In genomic region chr15:44261007-44261706, GRCh38 we compare ENCODE assay signal across 22 cellular contexts. TPM values are rescaled to one million over a fixed set of nuclear protein-coding genes. Genes with fewer than 3 reads are reported as not detected.
DNase-seq lines count a peak whose midpoint lies in the region; ATAC-seq, FAIRE-seq and TF ChIP-seq lines count a peak whose summit lies in the region.
"Had no signal": no experiment of that assay in that cellular context is flagged by ENCODE, and none has a peak within 500 bp of the region (broad histone marks: within the 10 kb centered on the region; RNA-seq: fewer than 3 reads in every experiment).

No MANE protein-coding gene starts in this region.

- no peaks in the 10 kb centered on the region for H3K79me2 ChIP-seq in HepG2 (ENCODE audit: insufficient read depth, low read length)
- no peaks in the 10 kb centered on the region for H3K79me2 ChIP-seq in OCI-LY7 (ENCODE audit: insufficient read depth, low read depth, low read length)

- TF ChIP-seq CTCF in HepG2 (CRISPR knock-in tag; IDR thresholded peaks at IDR 0.05): peak; percentile 43
- no peak for TF ChIP-seq CTCF in right lobe of liver (IDR thresholded peaks at IDR 0.05)
- TF ChIP-seq CTCF in endothelial cell (IDR thresholded peaks at IDR 0.05; ENCODE audit: unreplicated experiment): no peak
- TF ChIP-seq CTCF in OCI-LY7 (conservative IDR thresholded peaks at IDR 0.05; ENCODE audit: low read length): no peak
- TF ChIP-seq CTCF in RWPE1 (conservative IDR thresholded peaks at IDR 0.05; ENCODE audit: low read depth): no peak

- H4K20me1 ChIP-seq in HepG2 (ENCODE audit: insufficient read depth, low read length) (no peaks in the 10 kb centered on the region), OCI-LY7 (ENCODE audit: insufficient read depth, low read length) (no peaks in the 10 kb centered on the region)

- H3K9me2 ChIP-seq in OCI-LY7 (ENCODE audit: insufficient read depth, low read length): no peaks in the 10 kb centered on the region

- no peaks in the 10 kb centered on the region for H3K27me3 Mint-ChIP-seq in endothelial cell (ENCODE audit: unreplicated experiment)
- H3K27me3 Mint-ChIP-seq: activated T-cell treated with anti-CD3 and anti-CD28 coated beads, Interleukin-2, amount 50 U/mL, for 24 hours; progenitor cell of endocrine pancreas had no signal

- H3K9ac ChIP-seq in HepG2 (ENCODE audit: insufficient read depth, low read depth, low read length): no peak overlapping the region

- BruUV-seq in HepG2 (replicated peaks; lab: Mats Ljungman, UMichigan) (no TSS peak), OCI-LY7 (replicated peaks; lab: Mats Ljungman, UMichigan) (no TSS peak)

- H3K27ac ChIP-seq in HepG2 (ENCODE audit: extremely low read length, insufficient read depth, low read length): no peak overlapping the region
- H3K27ac ChIP-seq in right lobe of liver: no peak overlapping the region
- H3K27ac ChIP-seq in OCI-LY7 (ENCODE audit: low read depth, low read length, poor library complexity, severe bottlenecking): no peak overlapping the region
- no peak overlapping the region for H3K27ac ChIP-seq in RWPE1

- H3K9me3 ChIP-seq in HepG2 (ENCODE audit: low read length): no peaks in the 10 kb centered on the region
- no peaks in the 10 kb centered on the region for H3K9me3 ChIP-seq in right lobe of liver
- no peaks in the 10 kb centered on the region for H3K9me3 ChIP-seq in OCI-LY7 (ENCODE audit: low read length)

- H3K27me3 ChIP-seq in HepG2 (ENCODE audit: control insufficient read depth in 1 of 2, insufficient read depth in 2 of 2, low read length in 2 of 2) (peaks cover 0 to 14% of the 10 kb centered on the region in 2 experiments; a peak in 2 of 5 replicates), right lobe of liver (no peaks in the 10 kb centered on the region)

- TF ChIP-seq EP300 in HepG2 (IDR thresholded peaks at IDR 0.05; ENCODE audit: low read depth in 2 of 2, low read length in 2 of 2): no peak
- no peak for TF ChIP-seq EP300 in HepG2 (CRISPR knock-in tag; IDR thresholded peaks at IDR 0.05; ENCODE audit: borderline replicate concordance)

- H3K36me3 Mint-ChIP-seq in endothelial cell (ENCODE audit: low read depth, unreplicated experiment): no peaks in the 10 kb centered on the region
- H3K36me3 Mint-ChIP-seq: activated naive CD4-positive, alpha-beta T cell treated with anti-CD3 and anti-CD28 coated beads, Interleukin-2, amount 10 ng/mL, durations not matched to agents 7 days and 5 days had no signal

- CTCF ChIA-PET in HepG2 (lab: Yijun Ruan, JAX; ENCODE audit: low intra/inter-chr PET ratio, low total read pairs): no interaction called here
- CTCF ChIA-PET in OCI-LY7 (lab: Charles Lee; ENCODE audit: unreplicated experiment): no interaction called here
- CTCF ChIA-PET in RWPE1 (lab: Yijun Ruan, JAX): interaction anchor here (0.6 kb wide), 1 partner anchor 607 kb away, joined by 3 read pairs; no protein-coding TSS in a partner anchor

- intact Hi-C loops in HepG2 (cut with micrococcal nuclease; ENCODE audit: unreplicated experiment): loop anchor here (10.0 kb wide), 1 partner anchor 244 kb away; no protein-coding TSS in a partner anchor
- intact Hi-C loops in right lobe of liver (cut with DNase I): no loop called here
- intact Hi-C loops in OCI-LY7 (cut with micrococcal nuclease; ENCODE audit: unreplicated experiment): no loop called here
- intact Hi-C loops in sciatic nerve (cut with DNase I): no loop called here

- no peak overlapping the region for H3K27ac Mint-ChIP-seq in endothelial cell (ENCODE audit: unreplicated experiment)
- H3K27ac Mint-ChIP-seq: activated naive CD4-positive, alpha-beta T cell treated with anti-CD3 and anti-CD28 coated beads, Interleukin-2, amount 10 ng/mL, durations not matched to agents 7 days and 5 days; activated T-cell treated with anti-CD3 and anti-CD28 coated beads, Interleukin-2, amount 50 U/mL, for 24 hours; progenitor cell of endocrine pancreas had no signal

- POLR2A ChIA-PET in HepG2 (lab: Yijun Ruan, JAX) (no interaction called here), OCI-LY7 (lab: Charles Lee) (interaction anchor here (0.7 kb wide), 2 partner anchors 78 to 762 kb away, joined by 3 read pairs; partner anchors contain the start of gene SORD), RWPE1 (lab: Yijun Ruan, JAX; ENCODE audit: low non-redundant PET) (no interaction called here)

- DNase-seq in HepG2 (ENCODE audit: low spot score): peak; percentile 19
- DNase-seq in right lobe of liver: no peak
- DNase-seq in NCI-H748 (lab: John Stamatoyannopoulos, UW; ENCODE audit: unreplicated experiment): peak; percentile 84
- DNase-seq in endothelial cell (ENCODE audit: low spot score): peak; percentile 10
- DNase-seq in OCI-LY7 (ENCODE audit: low spot score): no peak
- DNase-seq in sciatic nerve (ENCODE audit: low spot score): no peak
- DNase-seq in RWPE1 (ENCODE audit: low spot score): no peak
- DNase-seq in stimulated activated CD8-positive, alpha-beta memory T cell treated with anti-CD3 and anti-CD28 coated beads, Interleukin-4, amount 100 ng/mL, for 48 hours: no peak
- DNase-seq: activated naive CD4-positive, alpha-beta T cell treated with anti-CD3 and anti-CD28 coated beads, Interleukin-2, amount 10 ng/mL, durations not matched to agents 7 days and 5 days; activated T-cell treated with anti-CD3 and anti-CD28 coated beads, Interleukin-2, amount 50 U/mL, for 24 hours; C1 segment of cervical spinal cord; dermis blood vessel endothelial cell; HCEC 1CT; KBM-7; NCI-H1694 treated with DMSO at 0.1 percent for 48 hours; NCI-H510A treated with DMSO at 0.1 percent for 48 hours; SHP77 treated with DMSO at 0.1 percent for 48 hours; substantia nigra; SW 1271 had no signal

- H3K4me2 ChIP-seq in HepG2 (ENCODE audit: low read depth, low read length): no peak overlapping the region
- no peak overlapping the region for H3K4me2 ChIP-seq in OCI-LY7 (ENCODE audit: low read length)

- FAIRE-seq in HepG2 (lab: Jason Lieb, UNC): no peak
- FAIRE-seq: G401.6, islet of Langerhans had no signal

- H3K9me3 Mint-ChIP-seq in endothelial cell (ENCODE audit: unreplicated experiment): no peaks in the 10 kb centered on the region
- H3K9me3 Mint-ChIP-seq: activated naive CD4-positive, alpha-beta T cell treated with anti-CD3 and anti-CD28 coated beads, Interleukin-2, amount 10 ng/mL, durations not matched to agents 7 days and 5 days; activated T-cell treated with anti-CD3 and anti-CD28 coated beads, Interleukin-2, amount 50 U/mL, for 24 hours had no signal

- H3K36me3 ChIP-seq in HepG2 (replicated peaks in 1 of 2; ENCODE audit: control insufficient read depth in 1 of 2, insufficient read depth in 2 of 2, low read length in 2 of 2) (no peaks in the 10 kb centered on the region), right lobe of liver (no peaks in the 10 kb centered on the region), OCI-LY7 (ENCODE audit: insufficient read depth, low read length) (no peaks in the 10 kb centered on the region)

- TF ChIP-seq RAD21 in HepG2 (CRISPR knock-in tag; IDR thresholded peaks at IDR 0.05): no peak

- no peak overlapping the region for H3K4me3 Mint-ChIP-seq in endothelial cell (ENCODE audit: unreplicated experiment)
- H3K4me3 Mint-ChIP-seq: activated naive CD4-positive, alpha-beta T cell treated with anti-CD3 and anti-CD28 coated beads, Interleukin-2, amount 10 ng/mL, durations not matched to agents 7 days and 5 days; activated T-cell treated with anti-CD3 and anti-CD28 coated beads, Interleukin-2, amount 50 U/mL, for 24 hours had no signal

- no peaks in the 10 kb centered on the region for H3K4me1 Mint-ChIP-seq in endothelial cell (ENCODE audit: unreplicated experiment)
- H3K4me1 Mint-ChIP-seq: activated naive CD4-positive, alpha-beta T cell treated with anti-CD3 and anti-CD28 coated beads, Interleukin-2, amount 10 ng/mL, durations not matched to agents 7 days and 5 days had no signal

- TF ChIP-seq POLR2A in HepG2 (IDR thresholded peaks at IDR 0.05; ENCODE audit: insufficient read depth in 1 of 2, low read depth in 2 of 2, low read length in 2 of 2) (no peak), right lobe of liver (IDR thresholded peaks at IDR 0.05) (no peak)

- ATAC-seq in HepG2: peak; percentile 85
- ATAC-seq in right lobe of liver: no peak
- no peak for ATAC-seq in sciatic nerve

- in situ Hi-C loops in HepG2 (cut with HindIII; ENCODE audit: extremely low pct_ligation_motif_present, low pct_unique_long_range_greater_than_20kb): no loop called here

- H3K4me3 ChIP-seq in HepG2 (replicated peaks in 1 of 3; ENCODE audit: insufficient read depth in 1 of 3, low read depth in 2 of 3, low read length in 3 of 3): no peak overlapping the region
- no peak overlapping the region for H3K4me3 ChIP-seq in right lobe of liver
- H3K4me3 ChIP-seq in OCI-LY7 (ENCODE audit: low read depth, low read length, poor library complexity, severe bottlenecking): no peak overlapping the region

- H2AFZ ChIP-seq in HepG2 (ENCODE audit: low read length) (no peak overlapping the region), OCI-LY7 (ENCODE audit: low read length) (no peak overlapping the region)

- 19% methylated on average over 6 of the region's 6 CpGs for WGBS in HepG2 (ENCODE audit: low lambda C conversion rate)
- 64% methylated on average over 4 of the region's 6 CpGs for WGBS in right lobe of liver (ENCODE audit: insufficient coverage, low coverage, low lambda C conversion rate, missing lambda C conversion rate)

- H3K4me1 ChIP-seq in HepG2 (ENCODE audit: insufficient read depth, low read length) (no peaks in the 10 kb centered on the region), right lobe of liver (no peaks in the 10 kb centered on the region), OCI-LY7 (ENCODE audit: insufficient read depth, low read length, poor library complexity, severe bottlenecking) (no peaks in the 10 kb centered on the region)

RNA-seq across cellular contexts. Expression of gene GOLM2, which starts 27.4 kb away (rescaled TPM):
- total RNA-seq in HepG2 (2016; rRNA removed; fragmentation: Illumina TruSeq; extraction: Trizol): 49.9 and 57.9 TPM in 2 replicates
- 19.6 and 21.4 TPM in 2 replicates for total RNA-seq in HepG2 (2016; cell fraction: cytosol; rRNA removed; fragmentation: Illumina TruSeq; extraction: Trizol; ENCODE audit: low read depth)
- total RNA-seq in HepG2 (2016; cell fraction: insoluble cytoplasmic fraction; rRNA removed; fragmentation: Illumina TruSeq; extraction: Trizol): 47.7 and 54.5 TPM in 2 replicates
- 35.4 and 38.2 TPM in 2 replicates for total RNA-seq in HepG2 (2016; cell fraction: membrane; rRNA removed; fragmentation: Illumina TruSeq; extraction: Trizol)
- 34.1 and 43.3 TPM in 2 replicates for total RNA-seq in HepG2 (2016; cell fraction: nucleus; rRNA removed; fragmentation: Illumina TruSeq; extraction: Trizol)
- 19.7 and 20.4 TPM in 2 replicates for polyA plus RNA-seq in HepG2 (2011; rRNA removed)
- 10.9 and 15.9 TPM in 2 replicates for polyA plus RNA-seq in HepG2 (2011; cell fraction: cytosol; rRNA removed)
- polyA plus RNA-seq in HepG2 (2011; cell fraction: nucleus; rRNA removed): 7.0 and 8.5 TPM in 2 replicates
- 28.1 and 29.9 TPM in 2 replicates for polyA plus RNA-seq in HepG2 (2012)
- polyA plus RNA-seq in HepG2 (2016; cell fraction: cytosol; fragmentation: Illumina TruSeq; extraction: Trizol; ENCODE audit: low read depth): 3.1 and 3.5 TPM in 2 replicates
- polyA plus RNA-seq in HepG2 (2016; cell fraction: insoluble cytoplasmic fraction; fragmentation: Illumina TruSeq; extraction: Trizol; ENCODE audit: low read depth): 42.3 and 44.0 TPM in 2 replicates
- polyA plus RNA-seq in HepG2 (2016; cell fraction: membrane; fragmentation: Illumina TruSeq; extraction: Trizol; ENCODE audit: low read depth): 17.6 and 21.1 TPM in 2 replicates
- polyA plus RNA-seq in HepG2 (2016; cell fraction: nucleus; fragmentation: Illumina TruSeq; extraction: Trizol; ENCODE audit: insufficient read depth, low read depth): 40.7 and 41.6 TPM in 2 replicates
- 21.1 and 27.0 TPM in 2 replicates for polyA minus RNA-seq in HepG2 (2011; rRNA and poly(A)+ RNA removed; ENCODE audit: low replicate concordance)
- 26.5 and 31.2 TPM in 2 replicates for polyA minus RNA-seq in HepG2 (2011; cell fraction: cytosol; rRNA and poly(A)+ RNA removed)
- 16.5 and 25.0 TPM in 2 replicates for polyA minus RNA-seq in HepG2 (2011; cell fraction: nucleus; rRNA and poly(A)+ RNA removed)
- 10 to 100 TPM; 37.6 to 53.3 (median 47.8) TPM for total RNA-seq in right lobe of liver
- total RNA-seq in endothelial cell (ENCODE audit: unreplicated experiment): 35.8 TPM
- total RNA-seq in OCI-LY7 (2014; rRNA removed; shearing (Covaris generic)): 38.7 and 46.9 TPM in 2 replicates
- 56.5 and 59.0 TPM in 2 replicates for total RNA-seq in OCI-LY7 (2022)
- total RNA-seq in sciatic nerve: 119 TPM

Comparison
In these comparisons a context has a peak if more than half of its experiments do, and no peak if none do; other contexts are left out.
1. DNase-seq: peak in HepG2 (single experiment), NCI-H748 (single experiment) and endothelial cell (single experiment); none in right lobe of liver (0 of 3), OCI-LY7 (single experiment), sciatic nerve (single experiment), RWPE1 (single experiment) and stimulated activated CD8-positive, alpha-beta memory T cell treated with anti-CD3 and anti-CD28 coated beads, Interleukin-4, amount 100 ng/mL, for 48 hours (single experiment).